Comparison of ENCODE assay signal across 20 cellular contexts in the genomic region with DNA sequence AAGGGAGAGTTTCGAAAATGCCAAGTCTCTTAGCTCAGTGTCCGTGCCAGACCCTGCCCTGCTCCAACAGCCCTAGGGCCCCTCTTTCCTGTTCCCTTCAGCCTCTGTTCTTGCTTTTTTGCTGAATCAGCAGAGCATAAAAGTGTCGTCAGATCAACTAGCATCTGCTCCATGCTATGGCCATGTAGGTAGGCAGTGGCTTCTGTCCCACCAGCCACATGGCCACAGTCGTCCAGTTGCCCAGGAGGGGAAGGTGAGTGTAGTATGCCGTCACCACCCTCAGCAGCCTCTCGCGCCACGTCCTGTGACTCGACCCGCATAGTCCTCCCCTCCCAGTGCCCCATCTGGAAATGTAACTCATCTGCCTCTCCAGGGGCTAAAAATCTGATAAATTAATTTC.
"Had no signal": no experiment of that assay in that cellular context is flagged by ENCODE, and none has a peak within 500 bp of the region (broad histone marks: within the 10 kb centered on the region; RNA-seq: fewer than 3 reads in every experiment).

No MANE protein-coding gene starts in this region.

- H3K4me3 ChIP-seq: adrenal gland, colonic mucosa, esophagus squamous epithelium, right atrium auricular region, tibial nerve had no signal

- H3K36me3 Mint-ChIP-seq: activated naive CD4-positive, alpha-beta T cell treated with anti-CD3 and anti-CD28 coated beads, Interleukin-2, amount 50 U/mL, for 24 hours; mesothelial cell of epicardium had no signal

- H3K27ac Mint-ChIP-seq: activated CD8-positive, alpha-beta T cell treated with anti-CD3 and anti-CD28 coated beads, Interleukin-2, amount 10 ng/mL, durations not matched to agents 7 days and 5 days; activated naive CD4-positive, alpha-beta T cell treated with anti-CD3 and anti-CD28 coated beads, Interleukin-2, amount 50 U/mL, for 24 hours; mesothelial cell of epicardium; nephron progenitor cell; progenitor cell of endocrine pancreas had no signal

- H3K9me3 ChIP-seq: adrenal gland, colonic mucosa, esophagus squamous epithelium, right atrium auricular region, tibial nerve had no signal

- H3K9me3 Mint-ChIP-seq: activated naive CD4-positive, alpha-beta T cell treated with anti-CD3 and anti-CD28 coated beads, Interleukin-2, amount 50 U/mL, for 24 hours; mesothelial cell of epicardium; nephron progenitor cell had no signal

- H3K36me3 ChIP-seq: adrenal gland, colonic mucosa, esophagus squamous epithelium, right atrium auricular region, tibial nerve had no signal

- ATAC-seq: activated CD8-positive, alpha-beta T cell treated with anti-CD3 and anti-CD28 coated beads, Interleukin-2, amount 10 ng/mL, durations not matched to agents 7 days and 5 days had no signal

- DNase-seq: activated CD4-positive, alpha-beta T cell treated with anti-CD3 and anti-CD28 coated beads for 4 hours; activated CD8-positive, alpha-beta memory T cell treated with anti-CD3 and anti-CD28 coated beads, Interleukin-2, amount 50 U/mL, for 4 hours; activated CD8-positive, alpha-beta T cell treated with anti-CD3 and anti-CD28 coated beads, Interleukin-2, amount 10 ng/mL, durations not matched to agents 7 days and 5 days; activated T-cell treated with anti-CD3 and anti-CD28 coated beads, Interleukin-2, amount 50 U/mL, for 48 hours; caudate nucleus; colonic mucosa; esophagus squamous epithelium; hippocampal formation; kidney glomerular epithelial cell; nephron progenitor cell; stimulated activated CD4-positive, alpha-beta T cell treated with anti-CD3 and anti-CD28 coated beads, Interleukin-4, amount 100 ng/mL, for 4 hours; stimulated activated CD8-positive, alpha-beta memory T cell treated with anti-CD3 and anti-CD28 coated beads, Interleukin-4, amount 100 ng/mL, for 48 hours; stimulated activated naive CD4-positive, alpha-beta T cell treated with Interleukin-2 at 50 U/mL for 16 hours; substantia nigra had no signal

- H3K4me3 Mint-ChIP-seq: activated CD8-positive, alpha-beta T cell treated with anti-CD3 and anti-CD28 coated beads, Interleukin-2, amount 10 ng/mL, durations not matched to agents 7 days and 5 days; activated naive CD4-positive, alpha-beta T cell treated with anti-CD3 and anti-CD28 coated beads, Interleukin-2, amount 50 U/mL, for 24 hours; mesothelial cell of epicardium; nephron progenitor cell had no signal

- H3K4me1 ChIP-seq: adrenal gland, colonic mucosa, right atrium auricular region, tibial nerve had no signal

- H3K27ac ChIP-seq: adrenal gland, colonic mucosa, esophagus squamous epithelium, right atrium auricular region, tibial nerve had no signal
